In genomic region chr1:88544166-88544565, GRCh38 we compare ENCODE assay signal across 20 cellular contexts.
"Had no signal": no experiment of that assay in that cellular context is flagged by ENCODE, and none has a peak within 500 bp of the region (broad histone marks: within the 10 kb centered on the region; RNA-seq: fewer than 3 reads in every experiment).

No MANE protein-coding gene starts in this region.

- H3K27ac ChIP-seq: SJCRH30 had no signal

- H3K36me3 ChIP-seq: MG63, SJCRH30 had no signal

- ATAC-seq: SK-N-SH treated with all-trans-retinoic acid at 6 μM for 48 hours had no signal

- DNase-seq: KBM-7, MG63, NCI-H1092, NCI-H1105 treated with DMSO at 0.1 percent for 48 hours, NCI-H1417 treated with DMSO at 0.1 percent for 48 hours, NCI-H146, NCI-H1694 treated with DMSO at 0.1 percent for 48 hours, NCI-H1930, NCI-H2081, NCI-H2171, NCI-H226, NCI-H446, NCI-H510A, NCI-H524 treated with DMSO at 0.1 percent for 48 hours, NCI-H69, NCI-H774, RPMI8226, SHP77 treated with DMSO at 0.1 percent for 48 hours, SJCRH30 had no signal

- H3K27me3 ChIP-seq: MG63, SJCRH30 had no signal

- H3K4me1 ChIP-seq: SJCRH30 had no signal

- H3K9me3 ChIP-seq: MG63, SJCRH30 had no signal

- H3K4me3 ChIP-seq: MG63, SJCRH30 had no signal
